8 cellular contexts compared by ENCODE assay signal in the genomic region with DNA sequence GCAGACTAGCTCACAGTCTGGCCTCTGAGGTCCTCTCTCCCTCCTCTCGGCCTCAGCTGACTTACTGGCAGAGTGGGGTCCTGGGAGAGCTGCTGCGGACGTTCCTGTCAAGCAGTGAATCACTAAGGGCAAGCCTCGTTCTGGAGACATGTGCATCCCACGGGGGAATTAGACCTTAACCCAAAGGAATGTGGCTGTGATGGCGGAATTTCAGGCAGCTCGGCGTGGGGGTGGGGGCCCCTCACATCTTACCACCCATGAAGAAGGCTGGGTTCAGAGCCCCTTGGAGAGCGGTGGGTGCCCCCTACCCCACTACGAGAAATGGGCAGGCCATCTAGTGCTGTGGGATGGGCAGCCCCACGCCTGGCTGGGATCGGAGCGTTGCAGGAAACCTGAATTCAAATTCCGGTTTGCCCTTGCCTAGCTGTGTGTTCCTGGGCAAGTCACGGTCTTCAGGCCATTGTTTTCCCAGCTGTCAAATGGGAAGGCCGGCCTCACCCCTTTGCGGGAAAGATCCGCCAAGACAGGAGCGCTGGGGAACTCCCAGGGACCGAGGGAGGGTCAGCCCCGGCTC. TPM values are rescaled to one million over a fixed set of nuclear protein-coding genes. Genes with fewer than 3 reads are reported as not detected.
DNase-seq lines count a peak whose midpoint lies in the region; ATAC-seq lines count a peak whose summit lies in the region.

No MANE protein-coding gene starts in this region.

- intact Hi-C loops in dendritic cell treated with granulocyte-macrophage colony-stimulating factor and Interleukin-4, amounts not matched to agents 40 ng/mL and 50 ng/mL, for 4 days (cut with micrococcal nuclease) = loop anchor here (2.0 kb wide), 1 partner anchor 39 kb away; no protein-coding TSS in a partner anchor

- peak overlapping the region; percentile 55 for H3K4me3 Mint-ChIP-seq in dendritic cell treated with granulocyte-macrophage colony-stimulating factor and Interleukin-4, amounts not matched to agents 40 ng/mL and 50 ng/mL, for 4 days

- no peaks in the 10 kb centered on the region for H3K9me3 Mint-ChIP-seq in dendritic cell treated with granulocyte-macrophage colony-stimulating factor and Interleukin-4, amounts not matched to agents 40 ng/mL and 50 ng/mL, for 4 days

- no peaks in the 10 kb centered on the region for H3K36me3 Mint-ChIP-seq in dendritic cell treated with granulocyte-macrophage colony-stimulating factor and Interleukin-4, amounts not matched to agents 40 ng/mL and 50 ng/mL, for 4 days (ENCODE audit: low read depth)

- H3K27ac Mint-ChIP-seq in dendritic cell treated with granulocyte-macrophage colony-stimulating factor and Interleukin-4, amounts not matched to agents 40 ng/mL and 50 ng/mL, for 4 days = no peak overlapping the region

- ATAC-seq in GM18907 (IDR thresholded peaks at IDR 0.05; ENCODE audit: unreplicated experiment) = no peak
- no peak for ATAC-seq in GM21717 (IDR thresholded peaks at IDR 0.05; ENCODE audit: unreplicated experiment)

- peaks cover 34% of the 10 kb centered on the region for H3K4me1 Mint-ChIP-seq in dendritic cell treated with granulocyte-macrophage colony-stimulating factor and Interleukin-4, amounts not matched to agents 40 ng/mL and 50 ng/mL, for 4 days (ENCODE audit: low read depth)

- H3K9ac ChIP-seq in HUES48 (ENCODE audit: low read depth, low read length) = no peak overlapping the region

- H3K27me3 ChIP-seq in ACC112 (ENCODE audit: insufficient read depth, low read length) (no peaks in the 10 kb centered on the region), HUES48 (ENCODE audit: control insufficient read depth, insufficient read depth, low read length) (peaks cover 28% of the 10 kb centered on the region), mononuclear cell (ENCODE audit: insufficient read depth, low read length) (peaks cover 26% of the 10 kb centered on the region)

- H3K4me3 ChIP-seq in ACC112 (ENCODE audit: low read depth, low read length) (peak overlapping the region; percentile 77), HUES48 (ENCODE audit: low read depth, low read length) (peak overlapping the region; percentile 58), mononuclear cell (ENCODE audit: low read length) (peak overlapping the region; percentile 10)

- no peak overlapping the region for H3K27ac ChIP-seq in ACC112 (ENCODE audit: low read depth, low read length)
- H3K27ac ChIP-seq in HUES48 (ENCODE audit: low read depth, low read length) = no peak overlapping the region

- H3K36me3 ChIP-seq in ACC112 (ENCODE audit: insufficient read depth, low read length) = no peaks in the 10 kb centered on the region
- no peaks in the 10 kb centered on the region for H3K36me3 ChIP-seq in HUES48 (ENCODE audit: control insufficient read depth, insufficient read depth, low read length)

- peaks cover 86% of the 10 kb centered on the region for H3K27me3 Mint-ChIP-seq in dendritic cell treated with granulocyte-macrophage colony-stimulating factor and Interleukin-4, amounts not matched to agents 40 ng/mL and 50 ng/mL, for 4 days

- peak overlapping the region; percentile 66 for H2AFZ ChIP-seq in ACC112 (ENCODE audit: low read length, unreplicated experiment)

- DNase-seq in cerebellar cortex (ENCODE audit: low spot score) = no peak
- DNase-seq in NCI-H1436 (lab: John Stamatoyannopoulos, UW) = no peak

- H3K9me3 ChIP-seq in HUES48 (ENCODE audit: control insufficient read depth, insufficient read depth, low read length) (no peaks in the 10 kb centered on the region), mononuclear cell (ENCODE audit: low read depth, low read length) (no peaks in the 10 kb centered on the region)

- peaks cover 8% of the 10 kb centered on the region for H3K79me2 ChIP-seq in ACC112 (ENCODE audit: control insufficient read depth, insufficient read depth, low read length, unreplicated experiment)

- H3K4me1 ChIP-seq in ACC112 (ENCODE audit: control insufficient read depth, insufficient read depth, low read length, unreplicated experiment) (peaks cover 14% of the 10 kb centered on the region), HUES48 (ENCODE audit: control insufficient read depth, insufficient read depth, low read length) (0 out of 2 replicates have a peak, but pooled peaks cover 2% of the 10 kb centered on the region), mononuclear cell (ENCODE audit: insufficient read depth, low read length) (peaks cover 58% of the 10 kb centered on the region)

RNA-seq across cellular contexts. Expression of gene LRRC32, which starts 0.6 kb away (rescaled TPM):
- 3.0 TPM for total RNA-seq in mononuclear cell

Comparison
In these comparisons a context has a peak if more than half of its experiments do, and no peak if none do; other contexts are left out.
1. H3K4me3 ChIP-seq: peak in every context shown above with its lines; median percentile 77 in ACC112; 58 in HUES48; 10 in mononuclear cell.